9 cellular contexts compared by ENCODE assay signal in genomic region chr12:95943231-95943842, GRCh38. TPM values are rescaled to one million over a fixed set of nuclear protein-coding genes. Genes with fewer than 3 reads are reported as not detected.
A peak's percentile ranks its signal among the peaks of the same experiment; 100 is the strongest.
DNase-seq lines count a peak whose midpoint lies in the region; ATAC-seq and TF ChIP-seq lines count a peak whose summit lies in the region.
"Had no signal": no experiment of that assay in that cellular context is flagged by ENCODE, and none has a peak within 500 bp of the region (broad histone marks: within the 10 kb centered on the region; RNA-seq: fewer than 3 reads in every experiment).

AMDHD1 (plus strand) TSS chr12:95943331; CDS start chr12:95943399, 68 bp downstream.

- peak within 1 kb of the TSS; percentile 76 for H3K27ac ChIP-seq in psoas muscle

- no peaks in the 10 kb centered on the region for H3K36me3 Mint-ChIP-seq in activated naive CD8-positive, alpha-beta T cell treated with anti-CD3 and anti-CD28 coated beads for 36 hours

- no peaks in the 10 kb centered on the region for H3K9me3 Mint-ChIP-seq in activated naive CD8-positive, alpha-beta T cell treated with anti-CD3 and anti-CD28 coated beads for 36 hours

- no peaks in the 10 kb centered on the region for H3K27me3 Mint-ChIP-seq in activated naive CD8-positive, alpha-beta T cell treated with anti-CD3 and anti-CD28 coated beads for 36 hours

- 0 to 1% (median 1%) methylated on average over 45 to 48 of the region's 48 CpGs for WGBS in psoas muscle, 3 donors

- H3K4me3 Mint-ChIP-seq in activated naive CD8-positive, alpha-beta T cell treated with anti-CD3 and anti-CD28 coated beads for 36 hours = peak within 1 kb of the TSS; percentile 87

- H3K27ac Mint-ChIP-seq in activated naive CD8-positive, alpha-beta T cell treated with anti-CD3 and anti-CD28 coated beads for 36 hours = peak within 1 kb of the TSS; percentile 88

- intact Hi-C loops in left cardiac atrium (cut with DNase I) (no loop called here), psoas muscle (cut with DNase I) (loop anchor here in 1 of 2 donors (10.0 kb wide), 1 partner anchor 79 kb away; no protein-coding TSS in a partner anchor)

- no peaks in the 10 kb centered on the region for H3K9me3 ChIP-seq in psoas muscle

- ATAC-seq in GM19467 (IDR thresholded peaks at IDR 0.05; ENCODE audit: unreplicated experiment) (peak; percentile 60), HG03571 (IDR thresholded peaks at IDR 0.05; ENCODE audit: unreplicated experiment) (peak; percentile 61), left cardiac atrium (peak; percentile 81 to 89), psoas muscle (peak; percentile 78 to 82 (median 80))

- peaks cover 6% of the 10 kb centered on the region for H3K4me1 Mint-ChIP-seq in activated naive CD8-positive, alpha-beta T cell treated with anti-CD3 and anti-CD28 coated beads for 36 hours

- TF ChIP-seq CTCF in psoas muscle (IDR thresholded peaks at IDR 0.05) = peak; percentile 23

- no peaks in the 10 kb centered on the region for H3K4me1 ChIP-seq in psoas muscle

- DNase-seq in COLO668 (lab: John Stamatoyannopoulos, UW; ENCODE audit: unreplicated experiment) = peak; percentile 82
- peak; percentile 60 for DNase-seq in SK-N-DZ (ENCODE audit: low spot score)
- peak; percentile 73 for DNase-seq in activated naive CD8-positive, alpha-beta T cell treated with anti-CD3 and anti-CD28 coated beads for 36 hours
- DNase-seq in left cardiac atrium = peak; percentile 66
- peak; percentile 61 to 73 for DNase-seq in psoas muscle
- no peak for DNase-seq in SKM-1 (lab: John Stamatoyannopoulos, UW; ENCODE audit: unreplicated experiment)

- H3K4me3 ChIP-seq in psoas muscle = peak within 1 kb of the TSS; percentile 97

- H3K36me3 ChIP-seq in psoas muscle (ENCODE audit: insufficient read depth in 1 of 2, low read depth in 1 of 2) = no peaks in the 10 kb centered on the region

- no peaks in the 10 kb centered on the region for H3K27me3 ChIP-seq in psoas muscle (ENCODE audit: insufficient read depth in 3 of 3, low read length in 2 of 3)

RNA-seq across cellular contexts. Expression of gene AMDHD1, which starts in this region (rescaled TPM):
- polyA plus RNA-seq in SK-N-DZ (2014; cell fraction: cytosol; rRNA removed) = 0.26 and 0.48 TPM in 2 replicates
- not detected in 2 replicates for polyA plus RNA-seq in SK-N-DZ (2014; cell fraction: nucleus; rRNA removed)
- 1 to 10 TPM; 1.4 to 1.5 TPM for total RNA-seq in activated naive CD8-positive, alpha-beta T cell treated with anti-CD3 and anti-CD28 coated beads for 36 hours
- total RNA-seq in left cardiac atrium (under 1 TPM; 0.34 to 0.82 TPM), psoas muscle (1 to 10 TPM in 1 of 4 donors, under 1 TPM in 3; 0.20 to 1.0 (median 0.47) TPM)
- polyA plus RNA-seq in psoas muscle = 1 to 10 TPM in 1 of 3 donors, under 1 TPM in 2; 0.18 to 1.1 (median 0.45) TPM
- total RNA-seq: glomerular endothelial cell had no signal

Comparison
In these comparisons a context has a peak if more than half of its experiments do, and no peak if none do; other contexts are left out.
1. Peak in DNase-seq and ATAC-seq in left cardiac atrium; RNA of the gene not detected or under 1 TPM.